ENCODE assay signal across 8 cellular contexts in the genomic region with DNA sequence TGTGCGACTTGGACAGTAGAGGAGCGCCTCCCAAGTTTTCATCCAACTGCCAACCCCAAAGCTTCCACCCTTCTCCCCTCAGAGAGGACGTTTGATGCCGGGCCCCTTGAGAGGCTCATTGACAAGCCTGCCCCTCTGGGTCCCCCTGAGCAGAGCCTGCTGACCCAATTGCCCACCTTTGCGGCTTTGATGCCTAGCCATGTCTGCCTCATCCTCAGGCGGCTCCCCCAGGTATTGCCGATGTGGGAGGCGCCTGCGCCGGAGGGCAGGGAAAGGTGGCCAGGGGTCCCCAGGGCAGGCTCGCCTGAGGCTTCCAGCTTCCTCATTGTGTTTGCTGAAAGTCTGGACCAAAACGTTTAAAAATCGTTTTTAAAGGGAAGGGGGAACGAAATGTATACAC. TPM values are rescaled to one million over a fixed set of nuclear protein-coding genes. Genes with fewer than 3 reads are reported as not detected.
DNase-seq lines count a peak whose midpoint lies in the region; ATAC-seq and TF ChIP-seq lines count a peak whose summit lies in the region.

No MANE protein-coding gene starts in this region.

- TF ChIP-seq POLR2A in gastrocnemius medialis (IDR thresholded peaks at IDR 0.05): no peak

- H3K4me3 ChIP-seq in GM12875 (ENCODE audit: low read depth, low read length) (peak overlapping the region; percentile 91), SU-DHL-6 (ENCODE audit: insufficient read depth, low read length, poor library complexity, severe bottlenecking) (peak overlapping the region; percentile 74), fibroblast of the aortic adventitia (ENCODE audit: low read depth, low read length) (peak overlapping the region; percentile 84), gastrocnemius medialis (peak overlapping the region; percentile 69 to 97 (median 76))

- H4K20me1 ChIP-seq in SU-DHL-6 (ENCODE audit: low read depth, low read length): no peaks in the 10 kb centered on the region

- no peaks in the 10 kb centered on the region for H3F3A ChIP-seq in SU-DHL-6 (ENCODE audit: insufficient read depth)

- H3K36me3 ChIP-seq in SU-DHL-6 (ENCODE audit: low read length) (peaks cover 8% of the 10 kb centered on the region; the same call in 1 of the 2 replicates), gastrocnemius medialis (peaks cover 0 to 13% of the 10 kb centered on the region in 2 donors)

- TF ChIP-seq CTCF in GM12875 (IDR thresholded peaks at IDR 0.05; ENCODE audit: borderline replicate concordance, insufficient read depth, low read depth, low read length) (no peak), SU-DHL-6 (IDR thresholded peaks at IDR 0.05; ENCODE audit: insufficient read depth, low read length, poor library complexity, severe bottlenecking) (no peak), fibroblast of the aortic adventitia (IDR thresholded peaks at IDR 0.05; ENCODE audit: insufficient read depth, low read length) (no peak), gastrocnemius medialis (IDR thresholded peaks at IDR 0.05 in 4 of 5, conservative IDR thresholded peaks at IDR 0.05 in 1 of 5) (no peak)

- peak overlapping the region; percentile 93 for H3K9ac ChIP-seq in SU-DHL-6 (ENCODE audit: low read length)

- peaks cover 22% of the 10 kb centered on the region for H3K79me2 ChIP-seq in SU-DHL-6 (ENCODE audit: insufficient read depth, low read length)

- H3K4me2 ChIP-seq in SU-DHL-6 (ENCODE audit: low read depth, low read length, poor library complexity, severe bottlenecking): peak overlapping the region; percentile 72

- intact Hi-C loops in gastrocnemius medialis (cut with DNase I; ENCODE audit: low total_unique reads): loop anchor here (2.0 to 5.0 kb wide), 2 partner anchors 85 to 134 kb away; a partner anchor contains a TSS

- in situ Hi-C loops in gastrocnemius medialis (cut with MboI; ENCODE audit: low sequenced_read_pairs in 4 of 4): no loop called here

- peaks cover 0 to 10% of the 10 kb centered on the region in 2 donors for H3K4me1 ChIP-seq in gastrocnemius medialis

- H3K9me3 ChIP-seq in SU-DHL-6 (ENCODE audit: insufficient read depth, low read length): no peaks in the 10 kb centered on the region
- H3K9me3 ChIP-seq in gastrocnemius medialis: no peaks in the 10 kb centered on the region

- no peak for DNase-seq in fibroblast of the aortic adventitia (ENCODE audit: low read depth)
- DNase-seq in gastrocnemius medialis: no peak
- DNase-seq in NOMO-1 treated with dmso at 0.1 percent for 144 hours (lab: John Stamatoyannopoulos, UW; ENCODE audit: unreplicated experiment): no peak
- no peak for DNase-seq in DMS114 treated with DMSO at 0.1 percent for 48 hours (lab: John Stamatoyannopoulos, UW; ENCODE audit: unreplicated experiment)
- no peak for DNase-seq in H4 (ENCODE audit: low spot score)
- DNase-seq in RKO (ENCODE audit: low spot score): no peak

- H3K27ac ChIP-seq in SU-DHL-6 (ENCODE audit: low read depth, low read length) (peak overlapping the region; percentile 81), gastrocnemius medialis (no peak overlapping the region)

- ATAC-seq in gastrocnemius medialis: no peak

- peak overlapping the region; percentile 85 for H2AFZ ChIP-seq in SU-DHL-6 (ENCODE audit: low read depth, low read length, severe bottlenecking)

- H3K27me3 ChIP-seq in SU-DHL-6 (ENCODE audit: low read length) (no peaks in the 10 kb centered on the region), gastrocnemius medialis (peaks cover 6 to 15% (median 13%) of the 10 kb centered on the region in 3 donors)

- H3K9me2 ChIP-seq in SU-DHL-6 (replicated peaks; ENCODE audit: insufficient read depth, low read length): no peaks in the 10 kb centered on the region

RNA-seq across cellular contexts. Expression of a gene that starts 1.4 kb away (rescaled TPM):
- total RNA-seq in fibroblast of the aortic adventitia (ENCODE audit: low replicate concordance) (10.5 and 25.4 TPM in 2 replicates), gastrocnemius medialis (10 to 100 TPM in 2 of 4 donors, 1 to 10 TPM in 2; 8.5 to 11.0 (median 9.9) TPM)
- total RNA-seq in H4 (2014; rRNA removed; shearing (Covaris generic)): 28.6 and 30.2 TPM in 2 replicates

RNA-seq across cellular contexts. Expression of a gene that starts 36.5 kb away (rescaled TPM):
- total RNA-seq in fibroblast of the aortic adventitia (ENCODE audit: low replicate concordance): 74.9 and 109 TPM in 2 replicates
- 1 to 10 TPM; 1.1 to 6.1 (median 2.3) TPM for total RNA-seq in gastrocnemius medialis
- 19.0 and 20.8 TPM in 2 replicates for total RNA-seq in H4 (2014; rRNA removed; shearing (Covaris generic))

RNA-seq across cellular contexts. Expression of a gene that starts 47.3 kb away (rescaled TPM):
- total RNA-seq in fibroblast of the aortic adventitia (ENCODE audit: low replicate concordance): 15.9 and 42.6 TPM in 2 replicates
- total RNA-seq in gastrocnemius medialis: 10 to 100 TPM; 31.4 to 56.7 (median 32.7) TPM
- 30.3 and 35.5 TPM in 2 replicates for total RNA-seq in H4 (2014; rRNA removed; shearing (Covaris generic))
